In genomic region chr16:67430504-67431076, GRCh38 we compare ENCODE assay signal across 1 cellular context.
TF ChIP-seq lines count a peak whose summit lies in the region.

No MANE protein-coding gene starts in this region.

TF ChIP-seq in HepG2, 621 proteins besides CTCF, POLR2A, EP300 and RAD21 (continued from another document and continues in another):
- TF ChIP-seq TERF1 (CRISPR knock-in tag; IDR thresholded peaks at IDR 0.05), result peak; percentile 50; the same call in 1 of the 2 replicates
- no peak for TF ChIP-seq RBM22 (optimal IDR thresholded peaks at IDR 0.05; ENCODE audit: low read length)
- TF ChIP-seq SMAD3 (CRISPR knock-in tag; IDR thresholded peaks at IDR 0.05), result no peak
- TF ChIP-seq GFI1 (CRISPR knock-in tag; IDR thresholded peaks at IDR 0.05; ENCODE audit: borderline replicate concordance), result peak; percentile 81; the same call in 1 of the 2 replicates
- no peak; the same call in 1 of the 2 replicates for TF ChIP-seq ZBTB10 (CRISPR knock-in tag; IDR thresholded peaks at IDR 0.05; ENCODE audit: borderline replicate concordance)
- TF ChIP-seq, protein P1, sequence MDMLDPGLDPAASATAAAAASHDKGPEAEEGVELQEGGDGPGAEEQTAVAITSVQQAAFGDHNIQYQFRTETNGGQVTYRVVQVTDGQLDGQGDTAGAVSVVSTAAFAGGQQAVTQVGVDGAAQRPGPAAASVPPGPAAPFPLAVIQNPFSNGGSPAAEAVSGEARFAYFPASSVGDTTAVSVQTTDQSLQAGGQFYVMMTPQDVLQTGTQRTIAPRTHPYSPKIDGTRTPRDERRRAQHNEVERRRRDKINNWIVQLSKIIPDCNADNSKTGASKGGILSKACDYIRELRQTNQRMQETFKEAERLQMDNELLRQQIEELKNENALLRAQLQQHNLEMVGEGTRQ (IDR thresholded peaks at IDR 0.05; ENCODE audit: low read depth, low read length), result no peak
- TF ChIP-seq, protein P1 (CRISPR knock-in tag; IDR thresholded peaks at IDR 0.05; ENCODE audit: borderline replicate concordance), result no peak; the same call in 1 of the 2 replicates
- TF ChIP-seq ZNF709 (CRISPR knock-in tag; IDR thresholded peaks at IDR 0.05), result peak; percentile 96
- no peak for TF ChIP-seq ISL2 (CRISPR knock-in tag; IDR thresholded peaks at IDR 0.05)
- no peak for TF ChIP-seq ZMYM2 (CRISPR knock-in tag; IDR thresholded peaks at IDR 0.05)
- TF ChIP-seq ZNF263 (CRISPR knock-in tag; IDR thresholded peaks at IDR 0.05), result peak; percentile 59
- TF ChIP-seq CHCHD3 (CRISPR knock-in tag; IDR thresholded peaks at IDR 0.05), result peak; percentile 94; the same call in 1 of the 2 replicates
- no peak for TF ChIP-seq RFX5 (IDR thresholded peaks at IDR 0.05; ENCODE audit: low read depth, low read length)
- TF ChIP-seq, protein P2, sequence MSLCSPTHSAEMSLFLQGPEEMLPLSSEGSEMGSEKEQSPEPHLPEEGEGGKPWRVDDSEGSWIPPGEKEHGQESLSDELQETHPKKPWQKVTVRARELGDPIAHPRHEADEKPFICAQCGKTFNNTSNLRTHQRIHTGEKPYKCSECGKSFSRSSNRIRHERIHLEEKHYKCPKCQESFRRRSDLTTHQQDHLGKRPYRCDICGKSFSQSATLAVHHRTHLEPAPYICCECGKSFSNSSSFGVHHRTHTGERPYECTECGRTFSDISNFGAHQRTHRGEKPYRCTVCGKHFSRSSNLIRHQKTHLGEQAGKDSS (CRISPR knock-in tag; IDR thresholded peaks at IDR 0.05; ENCODE audit: borderline replicate concordance, low read depth), result peak; percentile 93
- 0 out of 2 replicates have a peak, but pooled peaks have one; percentile 49 for TF ChIP-seq AHR (CRISPR knock-in tag; IDR thresholded peaks at IDR 0.05)
- TF ChIP-seq ZFP62 (CRISPR knock-in tag; IDR thresholded peaks at IDR 0.05), result no peak
- peak; percentile 80; the same call in 1 of the 2 replicates for TF ChIP-seq ZNF605 (CRISPR knock-in tag; IDR thresholded peaks at IDR 0.05)
- 0 out of 2 replicates have a peak, but pooled peaks have one; percentile 65 for TF ChIP-seq ZNF383 (CRISPR knock-in tag; IDR thresholded peaks at IDR 0.05; ENCODE audit: borderline replicate concordance)
- no peak for TF ChIP-seq ZNF354B (CRISPR knock-in tag; IDR thresholded peaks at IDR 0.05)
- TF ChIP-seq EEA1 (CRISPR knock-in tag; IDR thresholded peaks at IDR 0.05; ENCODE audit: borderline replicate concordance), result peak; percentile 94
- peak; percentile 88 for TF ChIP-seq DBP (CRISPR knock-in tag; IDR thresholded peaks at IDR 0.05; ENCODE audit: not compliant biosample characterization)
- no peak for TF ChIP-seq RFX1 (IDR thresholded peaks at IDR 0.05)
- no peak for TF ChIP-seq ZNF577 (CRISPR knock-in tag; IDR thresholded peaks at IDR 0.05; ENCODE audit: borderline replicate concordance, low read depth)
- TF ChIP-seq ZSCAN21 (CRISPR knock-in tag; IDR thresholded peaks at IDR 0.05; ENCODE audit: borderline replicate concordance), result peak; percentile 93
- peak; percentile 69 for TF ChIP-seq ZNF792 (CRISPR knock-in tag; IDR thresholded peaks at IDR 0.05)
- TF ChIP-seq, protein P3, sequence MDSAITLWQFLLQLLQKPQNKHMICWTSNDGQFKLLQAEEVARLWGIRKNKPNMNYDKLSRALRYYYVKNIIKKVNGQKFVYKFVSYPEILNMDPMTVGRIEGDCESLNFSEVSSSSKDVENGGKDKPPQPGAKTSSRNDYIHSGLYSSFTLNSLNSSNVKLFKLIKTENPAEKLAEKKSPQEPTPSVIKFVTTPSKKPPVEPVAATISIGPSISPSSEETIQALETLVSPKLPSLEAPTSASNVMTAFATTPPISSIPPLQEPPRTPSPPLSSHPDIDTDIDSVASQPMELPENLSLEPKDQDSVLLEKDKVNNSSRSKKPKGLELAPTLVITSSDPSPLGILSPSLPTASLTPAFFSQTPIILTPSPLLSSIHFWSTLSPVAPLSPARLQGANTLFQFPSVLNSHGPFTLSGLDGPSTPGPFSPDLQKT (CRISPR knock-in tag; IDR thresholded peaks at IDR 0.05; ENCODE audit: borderline replicate concordance), result no peak
- no peak for TF ChIP-seq AKNA (CRISPR knock-in tag; IDR thresholded peaks at IDR 0.05; ENCODE audit: borderline replicate concordance)
- TF ChIP-seq, protein P4, sequence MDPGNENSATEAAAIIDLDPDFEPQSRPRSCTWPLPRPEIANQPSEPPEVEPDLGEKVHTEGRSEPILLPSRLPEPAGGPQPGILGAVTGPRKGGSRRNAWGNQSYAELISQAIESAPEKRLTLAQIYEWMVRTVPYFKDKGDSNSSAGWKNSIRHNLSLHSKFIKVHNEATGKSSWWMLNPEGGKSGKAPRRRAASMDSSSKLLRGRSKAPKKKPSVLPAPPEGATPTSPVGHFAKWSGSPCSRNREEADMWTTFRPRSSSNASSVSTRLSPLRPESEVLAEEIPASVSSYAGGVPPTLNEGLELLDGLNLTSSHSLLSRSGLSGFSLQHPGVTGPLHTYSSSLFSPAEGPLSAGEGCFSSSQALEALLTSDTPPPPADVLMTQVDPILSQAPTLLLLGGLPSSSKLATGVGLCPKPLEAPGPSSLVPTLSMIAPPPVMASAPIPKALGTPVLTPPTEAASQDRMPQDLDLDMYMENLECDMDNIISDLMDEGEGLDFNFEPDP (CRISPR knock-in tag; conservative IDR thresholded peaks at IDR 0.05), result no peak
- peak; percentile 64; the same call in 1 of the 2 replicates for TF ChIP-seq AKAP8 (CRISPR knock-in tag; IDR thresholded peaks at IDR 0.05)
- TF ChIP-seq ZNF367 (CRISPR knock-in tag; IDR thresholded peaks at IDR 0.05; ENCODE audit: borderline replicate concordance), result no peak; the same call in 1 of the 2 replicates
- TF ChIP-seq U2AF2 (IDR thresholded peaks at IDR 0.05; ENCODE audit: low read depth, low read length), result no peak
- no peak for TF ChIP-seq ELF1 (CRISPR knock-in tag; IDR thresholded peaks at IDR 0.05)
- TF ChIP-seq, protein P5, sequence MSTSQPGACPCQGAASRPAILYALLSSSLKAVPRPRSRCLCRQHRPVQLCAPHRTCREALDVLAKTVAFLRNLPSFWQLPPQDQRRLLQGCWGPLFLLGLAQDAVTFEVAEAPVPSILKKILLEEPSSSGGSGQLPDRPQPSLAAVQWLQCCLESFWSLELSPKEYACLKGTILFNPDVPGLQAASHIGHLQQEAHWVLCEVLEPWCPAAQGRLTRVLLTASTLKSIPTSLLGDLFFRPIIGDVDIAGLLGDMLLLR (CRISPR knock-in tag; IDR thresholded peaks at IDR 0.05), result no peak; the same call in none of the 2 replicates
- no peak for TF ChIP-seq SMC3 (IDR thresholded peaks at IDR 0.05; ENCODE audit: low read length)
- no peak for TF ChIP-seq FOXP4 (CRISPR knock-in tag; IDR thresholded peaks at IDR 0.05)
- TF ChIP-seq ZNF850 (CRISPR knock-in tag; conservative IDR thresholded peaks at IDR 0.05), result 0 out of 2 replicates have a peak, but pooled peaks have one; percentile 85
- no peak for TF ChIP-seq TRAFD1 (CRISPR knock-in tag; IDR thresholded peaks at IDR 0.05; ENCODE audit: borderline replicate concordance)
- no peak for TF ChIP-seq ZNF562 (CRISPR knock-in tag; IDR thresholded peaks at IDR 0.05; ENCODE audit: borderline replicate concordance)
- TF ChIP-seq SOX13 (IDR thresholded peaks at IDR 0.05), result no peak; the same call in 1 of the 2 replicates
- TF ChIP-seq SOX13 (CRISPR knock-in tag; conservative IDR thresholded peaks at IDR 0.05 in 1 of 2, IDR thresholded peaks at IDR 0.05 in 1 of 2), result no peak
- TF ChIP-seq NR2F2 (IDR thresholded peaks at IDR 0.05; ENCODE audit: borderline replicate concordance, low read depth), result no peak
